ENCODE assay signal across 9 cellular contexts in the genomic region with DNA sequence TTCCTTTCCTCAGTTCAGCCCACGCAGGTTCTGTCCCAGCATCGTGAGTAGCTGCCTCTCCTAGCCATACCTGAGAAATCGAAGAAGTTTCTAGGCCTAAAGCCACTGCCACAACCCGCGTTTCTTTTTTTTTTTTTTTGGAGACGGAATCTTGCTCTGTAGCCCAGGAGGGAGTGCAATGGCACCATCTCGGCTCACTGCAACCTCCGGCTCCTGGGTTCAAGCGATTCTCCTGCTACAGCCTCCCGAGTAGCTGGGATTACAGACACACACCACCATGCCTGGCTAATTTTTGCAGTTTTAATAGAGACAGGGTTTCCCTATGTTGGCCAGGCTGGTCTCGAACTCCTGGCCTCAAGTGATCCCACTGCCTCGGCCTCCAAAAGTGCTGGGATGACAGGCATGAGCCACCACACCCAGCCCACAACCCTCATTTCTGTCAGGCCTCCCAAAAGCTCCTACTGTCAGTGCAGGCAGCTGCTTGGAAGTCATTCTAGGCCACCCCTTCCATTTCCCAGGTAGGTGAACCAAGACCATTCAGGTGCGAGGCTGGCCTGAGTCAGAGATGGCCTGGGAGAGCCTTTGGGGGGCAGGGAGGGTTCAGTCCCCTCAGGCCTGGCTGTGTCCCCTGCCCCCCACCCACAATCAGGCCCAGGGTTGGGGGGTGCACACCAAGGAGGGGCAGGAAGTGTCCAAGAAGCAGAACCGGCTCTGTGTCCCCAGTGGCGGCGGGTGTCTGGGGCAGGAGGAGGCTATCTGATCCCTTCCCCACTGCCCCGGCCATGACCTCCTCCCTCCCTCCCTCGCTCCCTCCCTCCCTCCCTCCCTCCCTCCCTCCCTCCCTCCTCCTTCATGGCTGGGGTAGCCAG. TPM values are rescaled to one million over a fixed set of nuclear protein-coding genes. Genes with fewer than 3 reads are reported as not detected.
A peak's percentile ranks its signal among the peaks of the same experiment; 100 is the strongest.
DNase-seq lines count a peak whose midpoint lies in the region; ATAC-seq and TF ChIP-seq lines count a peak whose summit lies in the region.
"Had no signal": no experiment of that assay in that cellular context is flagged by ENCODE, and none has a peak within 500 bp of the region (broad histone marks: within the 10 kb centered on the region; RNA-seq: fewer than 3 reads in every experiment).

No MANE protein-coding gene starts in this region.

- ATAC-seq in HG03196 (IDR thresholded peaks at IDR 0.05; ENCODE audit: unreplicated experiment) (no peak), GM18861 (IDR thresholded peaks at IDR 0.05; ENCODE audit: unreplicated experiment) (no peak)

- H3K36me3 ChIP-seq in Caco-2 (ENCODE audit: control insufficient read depth, insufficient read depth, low read length) (no peaks in the 10 kb centered on the region), OCI-LY7 (ENCODE audit: insufficient read depth, low read length) (no peaks in the 10 kb centered on the region), duodenal mucosa (ENCODE audit: control insufficient read depth in 1 of 2, insufficient read depth in 2 of 2, low read length in 2 of 2) (no peaks in the 10 kb centered on the region), testis (ENCODE audit: low read depth, missing control alignments) (no peaks in the 10 kb centered on the region)
- H3K36me3 ChIP-seq: thyroid gland had no signal

- no peaks in the 10 kb centered on the region for H3K9me2 ChIP-seq in OCI-LY7 (ENCODE audit: insufficient read depth, low read length)

- POLR2A ChIA-PET in Caco-2 (lab: Charles Lee) (interaction anchor here (0.6 kb wide), 1 partner anchor 94 kb away, joined by 5 read pairs; no protein-coding TSS in a partner anchor), OCI-LY7 (lab: Charles Lee) (interaction anchor here (0.5 kb wide), 1 partner anchor 506 kb away, joined by 3 read pairs; no protein-coding TSS in a partner anchor)

- H3K4me2 ChIP-seq in OCI-LY7 (ENCODE audit: low read length), result peak overlapping the region; percentile 90

- H3K27me3 ChIP-seq in Caco-2 (replicated peaks; ENCODE audit: control insufficient read depth, insufficient read depth, low read length) (no peaks in the 10 kb centered on the region), duodenal mucosa (ENCODE audit: control insufficient read depth in 1 of 2, insufficient read depth in 2 of 2, low read length in 2 of 2) (no peaks in the 10 kb centered on the region), testis (no peaks in the 10 kb centered on the region)
- H3K27me3 ChIP-seq: thyroid gland had no signal

- DNase-seq in Caco-2, result no peak
- DNase-seq in OCI-LY7 (ENCODE audit: low spot score), result no peak
- DNase-seq in osteocyte (ENCODE audit: extremely low spot score, unreplicated experiment), result no peak
- DNase-seq in putamen (ENCODE audit: low spot score), result no peak
- DNase-seq in testis, result no peak

- no TSS peak for BruUV-seq in Caco-2 (replicated peaks; lab: Mats Ljungman, UMichigan)
- no TSS peak for BruUV-seq in OCI-LY7 (replicated peaks; lab: Mats Ljungman, UMichigan)

- H3K9me3 ChIP-seq in Caco-2, result no peaks in the 10 kb centered on the region
- no peaks in the 10 kb centered on the region for H3K9me3 ChIP-seq in OCI-LY7 (ENCODE audit: low read length)
- no peaks in the 10 kb centered on the region for H3K9me3 ChIP-seq in duodenal mucosa (ENCODE audit: control insufficient read depth in 1 of 2, low read length in 2 of 2)
- H3K9me3 ChIP-seq in testis, result no peaks in the 10 kb centered on the region
- H3K9me3 ChIP-seq: thyroid gland had no signal

- H3K27ac ChIP-seq in OCI-LY7 (ENCODE audit: low read depth, low read length, poor library complexity, severe bottlenecking) (peak overlapping the region; percentile 29), duodenal mucosa (ENCODE audit: low read depth, low read length) (peak overlapping the region; percentile 45), testis (peak overlapping the region in 1 of 2 donors; percentile 15)
- H3K27ac ChIP-seq: thyroid gland had no signal

- H3K4me3 ChIP-seq in Caco-2 (ENCODE audit: low read depth, low read length) (no peak overlapping the region), OCI-LY7 (ENCODE audit: low read depth, low read length, poor library complexity, severe bottlenecking) (no peak overlapping the region), duodenal mucosa (ENCODE audit: low read depth in 1 of 2, low read length in 2 of 2) (peak overlapping the region; percentile 67 to 71), testis (no peak overlapping the region)

- H3K4me3 Mint-ChIP-seq in Caco-2 (ENCODE audit: unreplicated experiment) (peak overlapping the region; percentile 80), osteocyte (ENCODE audit: unreplicated experiment) (peak overlapping the region; percentile 71)

- H3K27me3 Mint-ChIP-seq in Caco-2 (ENCODE audit: insufficient read depth, unreplicated experiment) (no peaks in the 10 kb centered on the region), osteocyte (ENCODE audit: unreplicated experiment) (no peaks in the 10 kb centered on the region)

- no peak for TF ChIP-seq CTCF in Caco-2 (IDR thresholded peaks at IDR 0.05; ENCODE audit: insufficient read depth in 1 of 2, low read depth in 1 of 2, low read length in 1 of 2, severe bottlenecking in 1 of 2, unreplicated experiment in 1 of 2)
- TF ChIP-seq CTCF in OCI-LY7 (conservative IDR thresholded peaks at IDR 0.05; ENCODE audit: low read length), result no peak
- TF ChIP-seq CTCF in osteocyte (IDR thresholded peaks at IDR 0.05), result no peak
- TF ChIP-seq CTCF in testis (IDR thresholded peaks at IDR 0.05), result no peak

- no peaks in the 10 kb centered on the region for H3K9me3 Mint-ChIP-seq in Caco-2 (ENCODE audit: unreplicated experiment)
- H3K9me3 Mint-ChIP-seq in osteocyte (ENCODE audit: unreplicated experiment), result no peaks in the 10 kb centered on the region

- H3K79me2 ChIP-seq in OCI-LY7 (ENCODE audit: insufficient read depth, low read depth, low read length), result no peaks in the 10 kb centered on the region

- peak overlapping the region; percentile 75; the same call in 1 of the 2 replicates for H2AFZ ChIP-seq in OCI-LY7 (ENCODE audit: low read length)

- H3K4me1 Mint-ChIP-seq in Caco-2 (ENCODE audit: low read depth, unreplicated experiment) (peaks cover 19% of the 10 kb centered on the region), osteocyte (ENCODE audit: unreplicated experiment) (peaks cover 52% of the 10 kb centered on the region)

- H3K36me3 Mint-ChIP-seq in Caco-2 (ENCODE audit: insufficient read depth, unreplicated experiment) (no peaks in the 10 kb centered on the region), osteocyte (ENCODE audit: unreplicated experiment) (no peaks in the 10 kb centered on the region)

- H3K27ac Mint-ChIP-seq in Caco-2 (ENCODE audit: unreplicated experiment) (no peak overlapping the region), osteocyte (ENCODE audit: unreplicated experiment) (peak overlapping the region; percentile 44)

- no peak for TF ChIP-seq POLR2A in testis (IDR thresholded peaks at IDR 0.05)

- intact Hi-C loops in Caco-2 (cut with micrococcal nuclease; ENCODE audit: unreplicated experiment) (loop anchor here (5.0 kb wide), 1 partner anchor 44 kb away; no protein-coding TSS in a partner anchor), OCI-LY7 (cut with micrococcal nuclease; ENCODE audit: unreplicated experiment) (no loop called here), testis (cut with DNase I; ENCODE audit: low total_unique reads) (no loop called here)

- H3K4me1 ChIP-seq in Caco-2 (peaks cover 17% of the 10 kb centered on the region), OCI-LY7 (ENCODE audit: insufficient read depth, low read length, poor library complexity, severe bottlenecking) (peaks cover 58% of the 10 kb centered on the region), duodenal mucosa (ENCODE audit: control insufficient read depth in 1 of 2, insufficient read depth in 2 of 2, low read length in 2 of 2) (peaks cover 38 to 43% of the 10 kb centered on the region in 2 donors), testis (peaks cover 32% of the 10 kb centered on the region)

- WGBS in testis, 2 donors, result 45 to 54% methylated on average over 16 to 17 of the region's 18 CpGs

- CTCF ChIA-PET in Caco-2 (lab: Charles Lee) (interaction anchor here (0.6 to 1.0 kb wide), 3 partner anchors 14 to 239 kb away, joined by 3 to 7 read pairs (median 3); no protein-coding TSS in a partner anchor), OCI-LY7 (lab: Charles Lee; ENCODE audit: unreplicated experiment) (interaction anchor here (0.6 kb wide), 2 partner anchors 113 to 134 kb away, joined by 3 to 5 read pairs; no protein-coding TSS in a partner anchor)

- H3K9ac ChIP-seq in duodenal mucosa (ENCODE audit: low read depth in 1 of 2, low read length in 2 of 2), result peak overlapping the region; percentile 28 to 60

- H4K20me1 ChIP-seq in OCI-LY7 (ENCODE audit: insufficient read depth, low read length), result no peaks in the 10 kb centered on the region

RNA-seq across cellular contexts. Expression of gene NOL4L, which starts 47.2 kb away (rescaled TPM):
- total RNA-seq in Caco-2 (2022), result 75.3 and 80.9 TPM in 2 replicates
- total RNA-seq in OCI-LY7 (2014; rRNA removed; shearing (Covaris generic)), result 1.5 and 4.2 TPM in 2 replicates
- 3.3 and 3.9 TPM in 2 replicates for total RNA-seq in OCI-LY7 (2022)
- total RNA-seq in osteocyte, result 30.5 and 32.7 TPM in 2 replicates
- 100 to 1,000 TPM in 1 of 2 donors, 10 to 100 TPM in 1; 100.0 to 115 TPM for total RNA-seq in testis
- 129 TPM for polyA plus RNA-seq in testis (ENCODE audit: insufficient read depth, low read depth, low replicate concordance)

Comparison
In these comparisons a context has a peak if more than half of its experiments do, and no peak if none do; other contexts are left out.
1. H3K4me3 ChIP-seq: peak in duodenal mucosa (2 of 2); none in Caco-2 (single experiment), OCI-LY7 (single experiment) and testis (0 of 2).